13 cellular contexts compared by ENCODE assay signal in genomic region chr20:4688342-4688741, GRCh38. TPM values are rescaled to one million over a fixed set of nuclear protein-coding genes. Genes with fewer than 3 reads are reported as not detected.
DNase-seq lines count a peak whose midpoint lies in the region; ATAC-seq and TF ChIP-seq lines count a peak whose summit lies in the region.
"Had no signal": no experiment of that assay in that cellular context is flagged by ENCODE, and none has a peak within 500 bp of the region (broad histone marks: within the 10 kb centered on the region; RNA-seq: fewer than 3 reads in every experiment).

No MANE protein-coding gene starts in this region.

- CTCF ChIA-PET in activated B cell treated with CpG ODN at 0.5 μM for 24 hours (lab: Charles Lee) = interaction anchor here (0.7 to 1.1 kb wide), 2 partner anchors 37 to 75 kb away, joined by 3 read pairs; no protein-coding TSS in a partner anchor

- H3K36me3 Mint-ChIP-seq in activated B cell treated with CpG ODN at 0.5 μM for 24 hours (ENCODE audit: low read depth) = peaks cover 27% of the 10 kb centered on the region
- H3K36me3 Mint-ChIP-seq in stimulated activated memory B cell treated with anti-CD40 and anti-IgM and Interleukin-4, amounts not matched to agents 10 μg/mL and 1 μg/mL and 100 μg/mL, for 72 hours = peaks cover 20% of the 10 kb centered on the region

- H3K4me1 ChIP-seq in foreskin keratinocyte = peaks cover 51% of the 10 kb centered on the region

- ATAC-seq in activated B cell treated with CpG ODN at 0.5 μM for 24 hours (ENCODE audit: low read depth) (no peak), foreskin keratinocyte (no peak), HG03520 (IDR thresholded peaks at IDR 0.05; ENCODE audit: unreplicated experiment) (no peak)
- no peak for ATAC-seq in stimulated activated memory B cell treated with anti-CD40 and anti-IgM and Interleukin-4, amounts not matched to agents 10 μg/mL and 1 μg/mL and 100 μg/mL, for 72 hours
- ATAC-seq: GM23338 had no signal

- H3K27ac Mint-ChIP-seq in activated B cell treated with CpG ODN at 0.5 μM for 24 hours = peak overlapping the region; percentile 50
- peak overlapping the region; percentile 67 for H3K27ac Mint-ChIP-seq in stimulated activated memory B cell treated with anti-CD40 and anti-IgM and Interleukin-4, amounts not matched to agents 10 μg/mL and 1 μg/mL and 100 μg/mL, for 72 hours

- TF ChIP-seq CTCF in activated B cell treated with CpG ODN at 0.5 μM for 24 hours (IDR thresholded peaks at IDR 0.05) (no peak), foreskin keratinocyte (conservative IDR thresholded peaks at IDR 0.05) (no peak)

- no peak overlapping the region for H3K4me3 Mint-ChIP-seq in activated B cell treated with CpG ODN at 0.5 μM for 24 hours
- no peak overlapping the region for H3K4me3 Mint-ChIP-seq in stimulated activated memory B cell treated with anti-CD40 and anti-IgM and Interleukin-4, amounts not matched to agents 10 μg/mL and 1 μg/mL and 100 μg/mL, for 72 hours

- intact Hi-C loops in activated B cell treated with CpG ODN at 0.5 μM for 24 hours (cut with micrococcal nuclease) = no loop called here

- peak overlapping the region; percentile 93 for H3K27ac ChIP-seq in foreskin keratinocyte

- DNase-seq in activated CD8-positive, alpha-beta memory T cell treated with anti-CD3 and anti-CD28 coated beads for 24 hours = peak; percentile 19
- no peak for DNase-seq in activated CD8-positive, alpha-beta memory T cell treated with anti-CD3 and anti-CD28 coated beads, Interleukin-2, amount 50 U/mL, for 4 hours
- DNase-seq in activated B cell treated with CpG ODN at 0.5 μM for 24 hours (no peak), foreskin keratinocyte (peak in 1 of 2 donors; percentile 4), UCSD-AML1 (lab: John Stamatoyannopoulos, UW; ENCODE audit: unreplicated experiment) (no peak)
- DNase-seq in stimulated activated CD4-positive, alpha-beta T cell treated with anti-CD3 and anti-CD28 coated beads, Interleukin-2, amount 100 ng/mL, for 24 hours = no peak
- DNase-seq: GF-D8, Kasumi-1 had no signal

- no peaks in the 10 kb centered on the region for H3K27me3 ChIP-seq in foreskin keratinocyte

- no peaks in the 10 kb centered on the region for H3K9me3 Mint-ChIP-seq in activated B cell treated with CpG ODN at 0.5 μM for 24 hours
- H3K9me3 Mint-ChIP-seq in stimulated activated memory B cell treated with anti-CD40 and anti-IgM and Interleukin-4, amounts not matched to agents 10 μg/mL and 1 μg/mL and 100 μg/mL, for 72 hours = no peaks in the 10 kb centered on the region
- H3K9me3 Mint-ChIP-seq: GM23338 had no signal

- POLR2A ChIA-PET in activated B cell treated with CpG ODN at 0.5 μM for 24 hours (lab: Charles Lee) = no interaction called here

- H3K4me1 Mint-ChIP-seq in activated B cell treated with CpG ODN at 0.5 μM for 24 hours = peaks cover 50% of the 10 kb centered on the region
- H3K4me1 Mint-ChIP-seq in stimulated activated memory B cell treated with anti-CD40 and anti-IgM and Interleukin-4, amounts not matched to agents 10 μg/mL and 1 μg/mL and 100 μg/mL, for 72 hours = peaks cover 56% of the 10 kb centered on the region

- no peaks in the 10 kb centered on the region for H3K27me3 Mint-ChIP-seq in activated B cell treated with CpG ODN at 0.5 μM for 24 hours
- no peaks in the 10 kb centered on the region for H3K27me3 Mint-ChIP-seq in stimulated activated memory B cell treated with anti-CD40 and anti-IgM and Interleukin-4, amounts not matched to agents 10 μg/mL and 1 μg/mL and 100 μg/mL, for 72 hours

RNA-seq across cellular contexts. Expression of gene PRNP, which starts 2.1 kb away (rescaled TPM):
- total RNA-seq in activated B cell treated with CpG ODN at 0.5 μM for 24 hours (34.2 and 35.9 TPM in 2 replicates), foreskin keratinocyte (403 and 528 TPM in 2 replicates)
- 227 and 256 TPM in 2 replicates for polyA plus RNA-seq in foreskin keratinocyte

RNA-seq across cellular contexts. Expression of gene PRND, which starts 33.4 kb away (rescaled TPM):
- total RNA-seq in activated B cell treated with CpG ODN at 0.5 μM for 24 hours (not detected in 2 replicates), foreskin keratinocyte (not detected in 2 replicates)
- polyA plus RNA-seq in foreskin keratinocyte = not detected in 2 replicates
- total RNA-seq: NCI-H460, posterior vena cava had no signal
- polyA plus RNA-seq: GM23338 had no signal

Comparison
In these comparisons a context has a peak if more than half of its experiments do, and no peak if none do; other contexts are left out.
1. RNA of gene PRNP, which starts 2.1 kb away (total RNA-seq): 403 to 528 TPM in foreskin keratinocyte; 34.2 to 35.9 TPM in activated B cell treated with CpG ODN at 0.5 μM for 24 hours; every median in the first group is over 10 times any median in the second.